ENCODE assay signal across 1 cellular context in genomic region chr22:38700789-38701628, GRCh38.
TF ChIP-seq lines count a peak whose summit lies in the region.

Gene JOSD1, minus strand, starts transcription at chr22:38700943. Its CDS starts 956 bp downstream, at chr22:38699987.

TF ChIP-seq in HepG2, 621 proteins besides CTCF, POLR2A, EP300 and RAD21 (continued from another document and continues in another):
- TF ChIP-seq ZNF670 (CRISPR knock-in tag; IDR thresholded peaks at IDR 0.05; ENCODE audit: borderline replicate concordance) (no peak), TEAD3 (CRISPR knock-in tag; optimal IDR thresholded peaks at IDR 0.05; ENCODE audit: borderline replicate concordance) (no peak), HDAC1 (CRISPR knock-in tag; IDR thresholded peaks at IDR 0.05) (peak; percentile 45; the same call in 1 of the 2 replicates), TCF7L2 (IDR thresholded peaks at IDR 0.05; ENCODE audit: low read depth, low read length) (no peak), PHF8 (CRISPR knock-in tag; IDR thresholded peaks at IDR 0.05) (peak; percentile 75), RNF2 (conservative IDR thresholded peaks at IDR 0.05; ENCODE audit: low read depth) (0 out of 2 replicates have a peak, but pooled peaks have one; percentile 24), SALL1 (CRISPR knock-in tag; IDR thresholded peaks at IDR 0.05) (peak; percentile 83), ZNF280D (CRISPR knock-in tag; IDR thresholded peaks at IDR 0.05) (no peak), ZNF292 (CRISPR knock-in tag; IDR thresholded peaks at IDR 0.05; ENCODE audit: borderline replicate concordance, low read depth) (no peak), ATF3 (CRISPR knock-in tag; IDR thresholded peaks at IDR 0.05) (peak; percentile 92), SNAPC4 (CRISPR knock-in tag; IDR thresholded peaks at IDR 0.05) (no peak), ZNF749 (CRISPR knock-in tag; IDR thresholded peaks at IDR 0.05; ENCODE audit: borderline replicate concordance) (peak; percentile 92; the same call in 1 of the 2 replicates), ZNF709 (CRISPR knock-in tag; IDR thresholded peaks at IDR 0.05) (peak; percentile 62), STAG1 (CRISPR knock-in tag; IDR thresholded peaks at IDR 0.05) (no peak), ZNF335 (CRISPR knock-in tag; IDR thresholded peaks at IDR 0.05) (0 out of 2 replicates have a peak, but pooled peaks have one; percentile 32), ZBTB49 (CRISPR knock-in tag; IDR thresholded peaks at IDR 0.05; ENCODE audit: borderline replicate concordance) (no peak), GFI1 (CRISPR knock-in tag; IDR thresholded peaks at IDR 0.05; ENCODE audit: borderline replicate concordance) (no peak), SRSF4 (IDR thresholded peaks at IDR 0.05; ENCODE audit: low read depth, low read length, poor library complexity, severe bottlenecking) (no peak), ZNF362 (CRISPR knock-in tag; IDR thresholded peaks at IDR 0.05; ENCODE audit: borderline replicate concordance) (peak; percentile 17; the same call in 1 of the 2 replicates), PRDM10 (CRISPR knock-in tag; IDR thresholded peaks at IDR 0.05; ENCODE audit: low read depth) (0 out of 2 replicates have a peak, but pooled peaks have one; percentile 23), ZNF792 (CRISPR knock-in tag; IDR thresholded peaks at IDR 0.05) (0 out of 2 replicates have a peak, but pooled peaks have one; percentile 3), SALL2 (CRISPR knock-in tag; IDR thresholded peaks at IDR 0.05) (peak; percentile 70), SMYD3 (CRISPR knock-in tag; IDR thresholded peaks at IDR 0.05) (no peak), ZNF784 (CRISPR knock-in tag; IDR thresholded peaks at IDR 0.05; ENCODE audit: borderline replicate concordance) (peak; percentile 90), ZNF747 (CRISPR knock-in tag; IDR thresholded peaks at IDR 0.05; ENCODE audit: borderline replicate concordance) (no peak), NR2C2 (CRISPR knock-in tag; IDR thresholded peaks at IDR 0.05; ENCODE audit: borderline replicate concordance) (peak; percentile 37; the same call in 1 of the 2 replicates), GMEB1 (CRISPR knock-in tag; IDR thresholded peaks at IDR 0.05; ENCODE audit: borderline replicate concordance) (peak; percentile 87), RARG (CRISPR knock-in tag; IDR thresholded peaks at IDR 0.05; ENCODE audit: low read depth) (no peak), NR2F1 (CRISPR knock-in tag; IDR thresholded peaks at IDR 0.05) (no peak), ZNF780A (CRISPR knock-in tag; IDR thresholded peaks at IDR 0.05) (no peak), MXD4 (CRISPR knock-in tag; IDR thresholded peaks at IDR 0.05) (peak; percentile 82), ZNF282 (IDR thresholded peaks at IDR 0.05; ENCODE audit: partially characterized antibody) (no peak), KDM3A (CRISPR knock-in tag; IDR thresholded peaks at IDR 0.05; ENCODE audit: low read depth) (no peak), IKZF4 (CRISPR knock-in tag; IDR thresholded peaks at IDR 0.05; ENCODE audit: borderline replicate concordance, low read depth, not compliant biosample characterization) (peak; percentile 73), ZNF205 (CRISPR knock-in tag; IDR thresholded peaks at IDR 0.05) (peak; percentile 71; the same call in 1 of the 2 replicates), DBP (CRISPR knock-in tag; IDR thresholded peaks at IDR 0.05; ENCODE audit: not compliant biosample characterization) (no peak), FIP1L1 (IDR thresholded peaks at IDR 0.05; ENCODE audit: borderline replicate concordance, insufficient read depth, low read depth, low read length) (no peak), SNAPC2 (CRISPR knock-in tag; IDR thresholded peaks at IDR 0.05) (peak; percentile 68; the same call in 1 of the 2 replicates), SP4 (CRISPR knock-in tag; IDR thresholded peaks at IDR 0.05) (peak; percentile 95), IRF1 (CRISPR knock-in tag; IDR thresholded peaks at IDR 0.05; ENCODE audit: low read depth) (no peak), ZNF251 (CRISPR knock-in tag; IDR thresholded peaks at IDR 0.05) (no peak), ZNF644 (CRISPR knock-in tag; IDR thresholded peaks at IDR 0.05; ENCODE audit: low read depth) (no peak)
